8 cellular contexts compared by ENCODE assay signal in the genomic region with DNA sequence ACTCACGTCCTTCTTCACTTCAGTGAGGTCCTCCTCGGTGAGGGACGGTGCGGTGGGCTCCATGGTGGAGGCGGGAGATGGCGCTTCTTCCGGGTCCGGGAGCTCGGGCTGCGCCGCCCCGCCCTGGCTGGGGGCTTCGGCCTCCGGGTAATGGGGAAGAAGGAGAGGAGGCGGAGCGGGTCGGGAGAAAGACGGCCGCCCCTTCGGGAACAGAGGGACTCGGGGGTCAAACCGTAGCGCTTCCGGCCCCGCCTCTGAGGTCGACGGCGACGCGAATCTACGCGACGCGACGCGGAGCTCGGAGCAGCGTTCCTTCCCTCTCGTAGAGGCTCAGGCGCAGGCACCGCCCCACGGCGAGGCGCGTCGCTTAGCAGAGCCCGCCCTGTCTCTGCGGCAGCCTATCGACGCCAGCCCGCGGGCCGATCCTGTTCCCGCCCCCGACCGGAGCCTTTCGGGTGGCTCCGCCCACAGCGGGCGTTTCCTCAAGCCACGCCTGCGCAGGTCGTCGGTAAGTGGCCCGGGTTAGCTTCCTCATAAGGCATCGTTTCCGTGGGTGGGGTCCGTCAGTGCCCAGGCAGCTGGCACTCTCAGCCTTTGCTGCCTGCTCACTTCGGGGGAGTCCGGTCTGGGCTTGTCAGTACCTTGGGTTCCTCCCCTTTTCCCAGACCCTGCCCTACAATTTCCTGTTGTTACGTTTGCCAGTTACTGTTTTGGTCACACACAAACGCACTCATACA. TPM values are rescaled to one million over a fixed set of nuclear protein-coding genes. Genes with fewer than 3 reads are reported as not detected.
DNase-seq lines count a peak whose midpoint lies in the region; ATAC-seq and TF ChIP-seq lines count a peak whose summit lies in the region.

TSS of gene BCL10 (minus strand) at position 343 of the 737 bp plus-strand sequence. CDS start at position 63, 280 bp downstream.

- H3K9me3 ChIP-seq in Panc1 (ENCODE audit: control insufficient read depth, insufficient read depth, low read depth, low read length): no peaks in the 10 kb centered on the region
- no peaks in the 10 kb centered on the region for H3K9me3 ChIP-seq in mucosa of rectum (ENCODE audit: control insufficient read depth in 2 of 2, low read length in 2 of 2)

- intact Hi-C loops in Panc1 (cut with micrococcal nuclease; ENCODE audit: unreplicated experiment): no loop called here

- H3K4me3 ChIP-seq in Panc1 (ENCODE audit: low read depth in 2 of 2, low read length in 2 of 2) (peak within 1 kb of the TSS; percentile 83 to 88), mucosa of rectum (ENCODE audit: low read length in 2 of 2) (peak within 1 kb of the TSS; percentile 96 to 99)

- peak; percentile 96 for ATAC-seq in GM21723 (IDR thresholded peaks at IDR 0.05; ENCODE audit: unreplicated experiment)
- peak; percentile 96 for ATAC-seq in Panc1
- ATAC-seq in activated T-cell treated with anti-CD3 and anti-CD28 coated beads, Interleukin-2, amount 50 U/mL, for 4 hours: peak; percentile 98

- CTCF ChIA-PET in Panc1 (lab: Charles Lee): interaction anchor here (0.5 to 1.5 kb wide), 7 partner anchors 9 to 1674 kb away, joined by 3 to 17 read pairs (median 3); partner anchors contain the start of genes C1orf52 and ZNHIT6

- H3K27ac ChIP-seq in Panc1 (ENCODE audit: low read length): peak within 1 kb of the TSS; percentile 97
- H3K27ac ChIP-seq in mucosa of rectum (ENCODE audit: low read depth in 2 of 2, low read length in 2 of 2): peak within 1 kb of the TSS; percentile 99 to 100

- H3K4me1 ChIP-seq in Panc1 (ENCODE audit: control insufficient read depth, insufficient read depth, low read length): peaks cover 52% of the 10 kb centered on the region
- peaks cover 19 to 48% of the 10 kb centered on the region in 2 donors for H3K4me1 ChIP-seq in mucosa of rectum (ENCODE audit: control insufficient read depth in 2 of 2, insufficient read depth in 2 of 2, low read length in 2 of 2)

- BruUV-seq in Panc1 (replicated peaks; lab: Mats Ljungman, UMichigan): no TSS peak

- H3K36me3 ChIP-seq in Panc1 (ENCODE audit: control insufficient read depth, insufficient read depth, low read length) (peaks cover 13% of the 10 kb centered on the region), mucosa of rectum (ENCODE audit: control insufficient read depth in 2 of 2, insufficient read depth in 2 of 2, low read length in 2 of 2) (peaks cover 3 to 6% of the 10 kb centered on the region in 2 donors)

- TF ChIP-seq CTCF in Panc1 (IDR thresholded peaks at IDR 0.05): no peak

- H3K4me3 Mint-ChIP-seq in activated T-cell treated with anti-CD3 and anti-CD28 coated beads, Interleukin-2, amount 50 U/mL, for 4 hours: peak within 1 kb of the TSS; percentile 93

- peak; percentile 90 for TF ChIP-seq POLR2A in erythroblast (IDR thresholded peaks at IDR 0.05; ENCODE audit: low read length)

- H3K27me3 Mint-ChIP-seq in activated T-cell treated with anti-CD3 and anti-CD28 coated beads, Interleukin-2, amount 50 U/mL, for 4 hours (ENCODE audit: low read depth): peaks cover 4% of the 10 kb centered on the region

- H3K27me3 ChIP-seq in Panc1 (ENCODE audit: control insufficient read depth, insufficient read depth, low read length) (no peaks in the 10 kb centered on the region), mucosa of rectum (ENCODE audit: control insufficient read depth in 2 of 2, insufficient read depth in 2 of 2, low read length in 2 of 2) (no peaks in the 10 kb centered on the region)

- H3K4me1 Mint-ChIP-seq in activated T-cell treated with anti-CD3 and anti-CD28 coated beads, Interleukin-2, amount 50 U/mL, for 4 hours (ENCODE audit: low read depth): peaks cover 53% of the 10 kb centered on the region

- peaks cover 13% of the 10 kb centered on the region for H3K36me3 Mint-ChIP-seq in activated T-cell treated with anti-CD3 and anti-CD28 coated beads, Interleukin-2, amount 50 U/mL, for 4 hours (ENCODE audit: insufficient read depth)

- POLR2A ChIA-PET in Panc1 (lab: Charles Lee): interaction anchor here (0.5 to 3.1 kb wide), 27 partner anchors 8 to 1117 kb away, joined by 3 to 16 read pairs (median 4); partner anchors contain the start of genes C1orf52, DDAH1 and ZNHIT6

- H3K9me3 Mint-ChIP-seq in activated T-cell treated with anti-CD3 and anti-CD28 coated beads, Interleukin-2, amount 50 U/mL, for 4 hours: no peaks in the 10 kb centered on the region

- peak within 1 kb of the TSS; percentile 96 to 99 for H3K9ac ChIP-seq in mucosa of rectum (ENCODE audit: low read depth in 1 of 2, low read length in 2 of 2)

- DNase-seq in DMS53 (lab: John Stamatoyannopoulos, UW): peak; percentile 100
- peak; percentile 94 for DNase-seq in KG1 (lab: John Stamatoyannopoulos, UW)
- peak; percentile 100 for DNase-seq in Panc1 (ENCODE audit: low read depth, low spot score)
- DNase-seq in activated T-cell treated with anti-CD3 and anti-CD28 coated beads, Interleukin-2, amount 50 U/mL, for 4 hours: peak; percentile 96
- DNase-seq in erythroblast (lab: John Stamatoyannopoulos, UW): peak; percentile 98 to 99
- peak; percentile 97 for DNase-seq in stimulated activated CD8-positive, alpha-beta memory T cell treated with anti-CD3 and anti-CD28 coated beads, Interleukin-4, amount 100 ng/mL, for 48 hours

- in situ Hi-C loops in Panc1 (cut with HindIII; ENCODE audit: low pct_unique_long_range_greater_than_20kb, low sequenced_read_pairs): no loop called here

RNA-seq across cellular contexts. Expression of gene BCL10, which starts in this region (rescaled TPM):
- 69.9 TPM for total RNA-seq in Panc1 (2021; ENCODE audit: unreplicated experiment)
- 32.8 TPM for polyA plus RNA-seq in Panc1 (2012; ENCODE audit: insufficient read length)
- 10 to 100 TPM; 22.3 to 27.3 (median 27.1) TPM for total RNA-seq in activated T-cell treated with anti-CD3 and anti-CD28 coated beads, Interleukin-2, amount 50 U/mL, for 4 hours

Comparison
In these comparisons a context has a peak if more than half of its experiments do, and no peak if none do; other contexts are left out.
1. Peak in every context shown above with its lines: DNase-seq, ATAC-seq, H3K4me3 ChIP-seq and H3K27ac ChIP-seq.